ENCODE assay signal across 8 cellular contexts in genomic region chr19:3366104-3366760, GRCh38. TPM values are rescaled to one million over a fixed set of nuclear protein-coding genes. Genes with fewer than 3 reads are reported as not detected.
A peak's percentile ranks its signal among the peaks of the same experiment; 100 is the strongest.
DNase-seq lines count a peak whose midpoint lies in the region; ATAC-seq and TF ChIP-seq lines count a peak whose summit lies in the region.

Gene NFIC, plus strand, starts transcription at chr19:3366583. Its CDS starts 54 bp downstream, at chr19:3366637.

- no peak for TF ChIP-seq CTCF in fibroblast of pulmonary artery (IDR thresholded peaks at IDR 0.05; ENCODE audit: low read length, missing control alignments)
- no peak for TF ChIP-seq CTCF in upper lobe of left lung (IDR thresholded peaks at IDR 0.05)

- H3K27ac ChIP-seq in naive thymus-derived CD4-positive, alpha-beta T cell (ENCODE audit: low read depth, low read length) = peak within 1 kb of the TSS; percentile 18
- peak within 1 kb of the TSS; percentile 95 to 100 (median 98) for H3K27ac ChIP-seq in upper lobe of left lung

- TF ChIP-seq POLR2A in upper lobe of left lung (IDR thresholded peaks at IDR 0.05) = peak in 1 of 4 donors; percentile 38

- POLR2A ChIA-PET in naive thymus-derived CD4-positive, alpha-beta T cell (lab: Charles Lee) = interaction anchor here (1.0 to 1.7 kb wide), 2 partner anchors 23 to 28 kb away, joined by 3 to 4 read pairs; no protein-coding TSS in a partner anchor

- peak within 1 kb of the TSS; percentile 81 for H3K4me3 ChIP-seq in fibroblast of pulmonary artery (replicated peaks; ENCODE audit: low read depth, low read length)
- peak within 1 kb of the TSS; percentile 39 for H3K4me3 ChIP-seq in naive thymus-derived CD4-positive, alpha-beta T cell (ENCODE audit: low read length)
- H3K4me3 ChIP-seq in upper lobe of left lung = peak within 1 kb of the TSS; percentile 78 to 97 (median 88)

- H3K4me3 Mint-ChIP-seq in naive thymus-derived CD4-positive, alpha-beta T cell = peak within 1 kb of the TSS; percentile 64 to 81 (median 74)

- CTCF ChIA-PET in naive thymus-derived CD4-positive, alpha-beta T cell (lab: Charles Lee) = interaction anchor here (0.6 kb wide), 1 partner anchor 117 kb away, joined by 6 read pairs; no protein-coding TSS in a partner anchor

- no peaks in the 10 kb centered on the region for H3K9me3 ChIP-seq in naive thymus-derived CD4-positive, alpha-beta T cell (ENCODE audit: control insufficient read depth in 2 of 3, low read length in 3 of 3)
- H3K9me3 ChIP-seq in upper lobe of left lung = no peaks in the 10 kb centered on the region

- H3K27me3 ChIP-seq in naive thymus-derived CD4-positive, alpha-beta T cell (ENCODE audit: control insufficient read depth in 2 of 2, insufficient read depth in 2 of 2, low read length in 2 of 2) = no peaks in the 10 kb centered on the region
- H3K27me3 ChIP-seq in upper lobe of left lung = no peaks in the 10 kb centered on the region

- 0 to 1% methylated on average over 20 to 25 of the region's 54 CpGs for whole genome bisulfite sequencing in upper lobe of left lung, 2 donors

- peaks cover 16 to 71% (median 55%) of the 10 kb centered on the region in 7 donors for H3K4me1 Mint-ChIP-seq in naive thymus-derived CD4-positive, alpha-beta T cell

- no peaks in the 10 kb centered on the region for H3K36me3 Mint-ChIP-seq in naive thymus-derived CD4-positive, alpha-beta T cell

- H3K36me3 ChIP-seq in naive thymus-derived CD4-positive, alpha-beta T cell (ENCODE audit: control insufficient read depth in 2 of 3, insufficient read depth in 3 of 3, low read length in 3 of 3) = no peaks in the 10 kb centered on the region
- no peaks in the 10 kb centered on the region for H3K36me3 ChIP-seq in upper lobe of left lung

- peaks cover 0 to 3% (median 0%) of the 10 kb centered on the region in 11 donors for H3K9me3 Mint-ChIP-seq in naive thymus-derived CD4-positive, alpha-beta T cell

- peak within 1 kb of the TSS in 5 of 9 donors; percentile 25 to 59 (median 41) for H3K27ac Mint-ChIP-seq in naive thymus-derived CD4-positive, alpha-beta T cell

- intact Hi-C loops in naive thymus-derived CD4-positive, alpha-beta T cell (cut with micrococcal nuclease) = no loop called here

- TF ChIP-seq EP300 in upper lobe of left lung (IDR thresholded peaks at IDR 0.05) = no peak

- peak; percentile 63 for ATAC-seq in naive thymus-derived CD4-positive, alpha-beta T cell
- peak; percentile 84 to 87 for ATAC-seq in upper lobe of left lung (ENCODE audit: low FRiP score in 2 of 2)
- ATAC-seq in HG02840 (IDR thresholded peaks at IDR 0.05; ENCODE audit: low FRiP score, unreplicated experiment) = no peak

- H3K4me1 ChIP-seq in naive thymus-derived CD4-positive, alpha-beta T cell (ENCODE audit: control insufficient read depth in 2 of 2, insufficient read depth in 2 of 2, low read length in 2 of 2) = peaks cover 8 to 12% of the 10 kb centered on the region in 2 donors
- H3K4me1 ChIP-seq in upper lobe of left lung = peaks cover 33 to 58% (median 55%) of the 10 kb centered on the region in 4 donors

- H3K27me3 Mint-ChIP-seq in naive thymus-derived CD4-positive, alpha-beta T cell = peaks cover 0 to 58% (median 0%) of the 10 kb centered on the region in 5 donors

- DNase-seq in SIG-M5 treated with dmso at 0.1 percent for 504 hours (lab: John Stamatoyannopoulos, UW; ENCODE audit: unreplicated experiment) (peak; percentile 80), SIG-M5 (lab: John Stamatoyannopoulos, UW) (no peak), NCI-H526 treated with DMSO at 0.1 percent for 48 hours (lab: John Stamatoyannopoulos, UW) (peak; percentile 12), fibroblast of pulmonary artery (ENCODE audit: low read depth) (peak; percentile 87), upper lobe of left lung (peak; percentile 71 to 94)
- peak; percentile 54 to 64 for DNase-seq in activated T-cell treated with anti-CD3 and anti-CD28 coated beads, Interleukin-2, amount 50 U/mL, for 48 hours
- peak in 2 of 9 donors; percentile 15 to 43 for DNase-seq in naive thymus-derived CD4-positive, alpha-beta T cell

RNA-seq across cellular contexts. Expression of gene NFIC, which starts in this region (rescaled TPM):
- total RNA-seq in naive thymus-derived CD4-positive, alpha-beta T cell = 10 to 100 TPM; 15.0 to 35.2 (median 33.1) TPM
- polyA plus RNA-seq in naive thymus-derived CD4-positive, alpha-beta T cell = 10 to 100 TPM; 12.2 to 24.6 TPM
- 100 to 1,000 TPM in 5 of 6 donors, 10 to 100 TPM in 1; 96.1 to 175 (median 154) TPM for total RNA-seq in upper lobe of left lung
